In the genomic region with DNA sequence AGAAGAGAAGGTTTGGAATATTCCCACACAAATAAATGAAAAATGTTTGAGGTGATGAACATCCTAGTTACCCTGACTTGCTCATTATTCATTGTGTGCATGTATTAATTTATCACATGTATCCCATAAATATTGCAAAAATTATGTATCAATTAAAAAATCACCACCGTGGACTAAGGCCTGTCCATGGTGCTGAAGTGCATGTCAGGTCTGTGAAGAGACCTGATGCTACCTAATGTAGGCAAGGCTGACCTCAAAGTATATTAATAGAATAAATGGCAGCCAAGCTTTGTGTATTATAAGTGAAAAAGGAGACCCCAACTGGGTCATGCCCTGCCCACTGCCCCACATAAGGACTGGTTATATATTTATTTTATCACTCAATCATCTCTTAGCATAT, we compare ENCODE assay signal across 2 cellular contexts.
TF ChIP-seq lines count a peak whose summit lies in the region.

No MANE protein-coding gene starts in this region.

TF ChIP-seq in A549, 52 proteins besides CTCF, POLR2A, EP300 and RAD21:
- TF ChIP-seq PBX3 (IDR thresholded peaks at IDR 0.05), result no peak
- TF ChIP-seq, protein P1, sequence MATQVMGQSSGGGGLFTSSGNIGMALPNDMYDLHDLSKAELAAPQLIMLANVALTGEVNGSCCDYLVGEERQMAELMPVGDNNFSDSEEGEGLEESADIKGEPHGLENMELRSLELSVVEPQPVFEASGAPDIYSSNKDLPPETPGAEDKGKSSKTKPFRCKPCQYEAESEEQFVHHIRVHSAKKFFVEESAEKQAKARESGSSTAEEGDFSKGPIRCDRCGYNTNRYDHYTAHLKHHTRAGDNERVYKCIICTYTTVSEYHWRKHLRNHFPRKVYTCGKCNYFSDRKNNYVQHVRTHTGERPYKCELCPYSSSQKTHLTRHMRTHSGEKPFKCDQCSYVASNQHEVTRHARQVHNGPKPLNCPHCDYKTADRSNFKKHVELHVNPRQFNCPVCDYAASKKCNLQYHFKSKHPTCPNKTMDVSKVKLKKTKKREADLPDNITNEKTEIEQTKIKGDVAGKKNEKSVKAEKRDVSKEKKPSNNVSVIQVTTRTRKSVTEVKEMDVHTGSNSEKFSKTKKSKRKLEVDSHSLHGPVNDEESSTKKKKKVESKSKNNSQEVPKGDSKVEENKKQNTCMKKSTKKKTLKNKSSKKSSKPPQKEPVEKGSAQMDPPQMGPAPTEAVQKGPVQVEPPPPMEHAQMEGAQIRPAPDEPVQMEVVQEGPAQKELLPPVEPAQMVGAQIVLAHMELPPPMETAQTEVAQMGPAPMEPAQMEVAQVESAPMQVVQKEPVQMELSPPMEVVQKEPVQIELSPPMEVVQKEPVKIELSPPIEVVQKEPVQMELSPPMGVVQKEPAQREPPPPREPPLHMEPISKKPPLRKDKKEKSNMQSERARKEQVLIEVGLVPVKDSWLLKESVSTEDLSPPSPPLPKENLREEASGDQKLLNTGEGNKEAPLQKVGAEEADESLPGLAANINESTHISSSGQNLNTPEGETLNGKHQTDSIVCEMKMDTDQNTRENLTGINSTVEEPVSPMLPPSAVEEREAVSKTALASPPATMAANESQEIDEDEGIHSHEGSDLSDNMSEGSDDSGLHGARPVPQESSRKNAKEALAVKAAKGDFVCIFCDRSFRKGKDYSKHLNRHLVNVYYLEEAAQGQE (IDR thresholded peaks at IDR 0.05), result peak; percentile 80
TF ChIP-seq in A549: peak in this region for 1.

TF ChIP-seq in K562, 482 proteins besides CTCF, POLR2A, EP300 and RAD21:
- TF ChIP-seq ZNF318 (IDR thresholded peaks at IDR 0.05; ENCODE audit: borderline replicate concordance in 1 of 2, low read depth in 1 of 2) (no peak), EZH2 (IDR thresholded peaks at IDR 0.05; ENCODE audit: borderline replicate concordance, low read depth, low read length) (no peak), ZNF586 (CRISPR knock-in tag; conservative IDR thresholded peaks at IDR 0.05) (no peak)
- TF ChIP-seq, protein P1 (CRISPR knock-in tag; IDR thresholded peaks at IDR 0.05; ENCODE audit: low read depth), result peak; percentile 81
